Comparison of ENCODE assay signal across 1 cellular context in the genomic region with DNA sequence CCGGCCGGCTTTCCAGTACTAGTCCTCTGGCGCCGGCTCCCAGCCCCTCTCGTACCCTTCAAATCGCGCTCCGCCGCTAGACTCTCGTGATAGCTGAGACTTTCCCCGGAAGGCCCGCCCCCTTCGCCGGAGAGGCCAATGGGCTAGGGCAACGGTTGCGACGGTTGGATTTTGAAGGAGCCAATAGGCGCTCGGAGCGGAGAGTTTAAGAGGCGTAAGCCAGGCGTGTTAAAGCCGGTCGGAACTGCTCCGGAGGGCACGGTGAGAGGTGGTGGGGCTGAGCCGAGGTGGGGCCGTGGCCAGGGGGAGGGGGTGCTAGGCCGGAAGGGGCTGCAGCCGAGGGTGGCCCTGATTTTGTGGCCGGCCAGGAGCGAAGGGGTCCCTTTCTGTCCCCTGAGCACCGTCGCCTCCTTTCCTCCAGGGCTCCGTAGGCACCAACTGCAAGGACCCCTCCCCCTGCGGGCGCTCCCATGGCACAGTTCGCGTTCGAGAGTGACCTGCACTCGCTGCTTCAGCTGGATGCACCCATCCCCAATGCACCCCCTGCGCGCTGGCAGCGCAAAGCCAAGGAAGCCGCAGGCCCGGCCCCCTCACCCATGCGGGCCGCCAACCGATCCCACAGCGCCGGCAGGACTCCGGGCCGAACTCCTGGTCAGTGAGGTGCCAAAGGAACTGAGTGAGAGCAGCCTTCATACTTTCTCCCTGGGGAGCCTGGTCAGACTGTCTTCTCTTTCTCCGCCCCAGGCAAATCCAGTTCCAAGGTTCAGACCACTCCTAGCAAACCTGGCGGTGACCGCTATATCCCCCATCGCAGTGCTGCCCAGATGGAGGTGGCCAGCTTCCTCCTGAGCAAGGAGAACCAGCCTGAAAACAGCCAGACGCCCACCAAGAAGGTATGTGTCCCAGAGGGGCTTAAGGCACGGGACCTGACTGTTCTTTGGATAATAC.
TF ChIP-seq lines count a peak whose summit lies in the region.

Gene CDC20 (plus strand): TSS at position 236 of the 948 bp plus-strand sequence. CDS start 235 bp downstream, at position 471.

TF ChIP-seq in HepG2, 621 proteins besides CTCF, POLR2A, EP300 and RAD21 (continued from another document and continues in another):
- TF ChIP-seq ZNF781 (CRISPR knock-in tag; IDR thresholded peaks at IDR 0.05; ENCODE audit: borderline replicate concordance, not compliant biosample characterization) (no peak), ZNF691 (CRISPR knock-in tag; IDR thresholded peaks at IDR 0.05; ENCODE audit: borderline replicate concordance, low read depth) (0 out of 2 replicates have a peak, but pooled peaks have one; percentile 3), MIER3 (CRISPR knock-in tag; IDR thresholded peaks at IDR 0.05; ENCODE audit: borderline replicate concordance) (no peak; the same call in 1 of the 2 replicates), CC2D1A (CRISPR knock-in tag; IDR thresholded peaks at IDR 0.05) (peak; percentile 97; the same call in 1 of the 2 replicates), ZNF274 (CRISPR knock-in tag; IDR thresholded peaks at IDR 0.05) (no peak), ZNF550 (CRISPR knock-in tag; IDR thresholded peaks at IDR 0.05; ENCODE audit: borderline replicate concordance) (no peak), ZNF441 (CRISPR knock-in tag; IDR thresholded peaks at IDR 0.05; ENCODE audit: borderline replicate concordance) (no peak), KMT2A (CRISPR knock-in tag; IDR thresholded peaks at IDR 0.05) (peak; percentile 47; the same call in 1 of the 2 replicates), ZNF569 (CRISPR knock-in tag; IDR thresholded peaks at IDR 0.05; ENCODE audit: borderline replicate concordance) (no peak), GTF2F1 (IDR thresholded peaks at IDR 0.05; ENCODE audit: low read length) (0 out of 2 replicates have a peak, but pooled peaks have one; percentile 4), HCFC1 (IDR thresholded peaks at IDR 0.05; ENCODE audit: low read depth, low read length) (no peak), ZFP36 (IDR thresholded peaks at IDR 0.05; ENCODE audit: borderline replicate concordance, low read depth, low read length, partially characterized antibody) (no peak), MXI1 (IDR thresholded peaks at IDR 0.05; ENCODE audit: borderline replicate concordance, low read depth, low read length) (peak; percentile 100), STAT5B (CRISPR knock-in tag; IDR thresholded peaks at IDR 0.05) (no peak), MLLT10 (CRISPR knock-in tag; IDR thresholded peaks at IDR 0.05) (no peak), XRCC5 (optimal IDR thresholded peaks at IDR 0.05; ENCODE audit: low read length) (no peak), ZNF75D (CRISPR knock-in tag; IDR thresholded peaks at IDR 0.05; ENCODE audit: borderline replicate concordance) (no peak), NCOA1 (CRISPR knock-in tag; IDR thresholded peaks at IDR 0.05) (no peak), LCORL (IDR thresholded peaks at IDR 0.05) (no peak), LCORL (CRISPR knock-in tag; IDR thresholded peaks at IDR 0.05) (no peak), SPEN (CRISPR knock-in tag; IDR thresholded peaks at IDR 0.05; ENCODE audit: low read depth) (peak; percentile 48), DMAP1 (CRISPR knock-in tag; IDR thresholded peaks at IDR 0.05) (peak; percentile 72; the same call in 1 of the 2 replicates), ZNF644 (CRISPR knock-in tag; IDR thresholded peaks at IDR 0.05; ENCODE audit: low read depth) (no peak), NFYB (CRISPR knock-in tag; IDR thresholded peaks at IDR 0.05) (peak; percentile 97), TFE3 (CRISPR knock-in tag; IDR thresholded peaks at IDR 0.05) (peak; percentile 54; the same call in 1 of the 2 replicates), EZH2 (conservative IDR thresholded peaks at IDR 0.05; ENCODE audit: low read depth, low read length) (no peak), ZNF251 (CRISPR knock-in tag; IDR thresholded peaks at IDR 0.05) (no peak), STAG1 (CRISPR knock-in tag; IDR thresholded peaks at IDR 0.05) (no peak), KAT2B (IDR thresholded peaks at IDR 0.05; ENCODE audit: borderline replicate concordance, low read depth, low read length) (no peak), ZNF451 (CRISPR knock-in tag; IDR thresholded peaks at IDR 0.05) (0 out of 2 replicates have a peak, but pooled peaks have one; percentile 29), BORCS8-MEF2B (CRISPR knock-in tag; IDR thresholded peaks at IDR 0.05) (peak; percentile 98), MNT (IDR thresholded peaks at IDR 0.05) (peak; percentile 46), ZNF557 (CRISPR knock-in tag; IDR thresholded peaks at IDR 0.05) (no peak), KLF13 (CRISPR knock-in tag; IDR thresholded peaks at IDR 0.05) (no peak), ZNF318 (CRISPR knock-in tag; IDR thresholded peaks at IDR 0.05) (no peak), ZNF772 (CRISPR knock-in tag; IDR thresholded peaks at IDR 0.05) (0 out of 2 replicates have a peak, but pooled peaks have one; percentile 48), NFKBIZ (CRISPR knock-in tag; IDR thresholded peaks at IDR 0.05) (no peak), PHF20 (CRISPR knock-in tag; IDR thresholded peaks at IDR 0.05) (peak; percentile 57; the same call in 1 of the 2 replicates), RARA (CRISPR knock-in tag; IDR thresholded peaks at IDR 0.05) (no peak), SAP130 (CRISPR knock-in tag; IDR thresholded peaks at IDR 0.05; ENCODE audit: low read depth) (peak; percentile 100), ATF5 (CRISPR knock-in tag; IDR thresholded peaks at IDR 0.05; ENCODE audit: low read depth) (no peak), SMAD9 (CRISPR knock-in tag; IDR thresholded peaks at IDR 0.05) (no peak), ZZZ3 (CRISPR knock-in tag; IDR thresholded peaks at IDR 0.05; ENCODE audit: borderline replicate concordance) (no peak), HNRNPUL1 (IDR thresholded peaks at IDR 0.05; ENCODE audit: low read depth, low read length) (no peak), NFE2 (CRISPR knock-in tag; IDR thresholded peaks at IDR 0.05) (no peak), TBX3 (IDR thresholded peaks at IDR 0.05; ENCODE audit: borderline replicate concordance) (no peak), NFRKB (IDR thresholded peaks at IDR 0.05) (no peak), ZNF878 (CRISPR knock-in tag; IDR thresholded peaks at IDR 0.05) (peak; percentile 99)
- TF ChIP-seq, protein P1, sequence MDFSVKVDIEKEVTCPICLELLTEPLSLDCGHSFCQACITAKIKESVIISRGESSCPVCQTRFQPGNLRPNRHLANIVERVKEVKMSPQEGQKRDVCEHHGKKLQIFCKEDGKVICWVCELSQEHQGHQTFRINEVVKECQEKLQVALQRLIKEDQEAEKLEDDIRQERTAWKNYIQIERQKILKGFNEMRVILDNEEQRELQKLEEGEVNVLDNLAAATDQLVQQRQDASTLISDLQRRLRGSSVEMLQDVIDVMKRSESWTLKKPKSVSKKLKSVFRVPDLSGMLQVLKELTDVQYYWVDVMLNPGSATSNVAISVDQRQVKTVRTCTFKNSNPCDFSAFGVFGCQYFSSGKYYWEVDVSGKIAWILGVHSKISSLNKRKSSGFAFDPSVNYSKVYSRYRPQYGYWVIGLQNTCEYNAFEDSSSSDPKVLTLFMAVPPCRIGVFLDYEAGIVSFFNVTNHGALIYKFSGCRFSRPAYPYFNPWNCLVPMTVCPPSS (IDR thresholded peaks at IDR 0.05): no peak
- TF ChIP-seq, protein P2, sequence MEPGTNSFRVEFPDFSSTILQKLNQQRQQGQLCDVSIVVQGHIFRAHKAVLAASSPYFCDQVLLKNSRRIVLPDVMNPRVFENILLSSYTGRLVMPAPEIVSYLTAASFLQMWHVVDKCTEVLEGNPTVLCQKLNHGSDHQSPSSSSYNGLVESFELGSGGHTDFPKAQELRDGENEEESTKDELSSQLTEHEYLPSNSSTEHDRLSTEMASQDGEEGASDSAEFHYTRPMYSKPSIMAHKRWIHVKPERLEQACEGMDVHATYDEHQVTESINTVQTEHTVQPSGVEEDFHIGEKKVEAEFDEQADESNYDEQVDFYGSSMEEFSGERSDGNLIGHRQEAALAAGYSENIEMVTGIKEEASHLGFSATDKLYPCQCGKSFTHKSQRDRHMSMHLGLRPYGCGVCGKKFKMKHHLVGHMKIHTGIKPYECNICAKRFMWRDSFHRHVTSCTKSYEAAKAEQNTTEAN (CRISPR knock-in tag; conservative IDR thresholded peaks at IDR 0.05): no peak
- TF ChIP-seq, protein P3, sequence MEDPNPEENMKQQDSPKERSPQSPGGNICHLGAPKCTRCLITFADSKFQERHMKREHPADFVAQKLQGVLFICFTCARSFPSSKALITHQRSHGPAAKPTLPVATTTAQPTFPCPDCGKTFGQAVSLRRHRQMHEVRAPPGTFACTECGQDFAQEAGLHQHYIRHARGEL (CRISPR knock-in tag; IDR thresholded peaks at IDR 0.05): no peak
